32 cellular contexts compared by ENCODE assay signal in the genomic region with DNA sequence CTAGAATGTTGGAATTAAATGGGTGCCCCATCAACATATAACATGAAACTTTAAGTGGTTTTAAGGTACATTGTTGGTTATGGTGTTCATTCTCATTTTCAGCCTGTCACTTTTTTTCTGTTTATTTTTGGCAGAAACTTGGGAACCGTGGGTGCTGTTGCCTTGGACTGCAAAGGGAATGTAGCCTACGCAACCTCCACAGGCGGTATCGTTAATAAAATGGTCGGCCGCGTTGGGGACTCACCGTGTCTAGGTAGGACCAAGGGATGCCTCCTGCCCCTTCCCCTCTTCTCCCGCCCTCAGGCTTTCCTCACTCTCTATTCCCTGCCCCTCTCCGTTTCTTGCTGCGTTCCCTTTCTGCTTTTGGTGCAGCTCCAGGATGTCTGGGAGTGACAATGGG. TPM values are rescaled to one million over a fixed set of nuclear protein-coding genes. Genes with fewer than 3 reads are reported as not detected.
"Had no signal": no experiment of that assay in that cellular context is flagged by ENCODE, and none has a peak within 500 bp of the region (broad histone marks: within the 10 kb centered on the region; RNA-seq: fewer than 3 reads in every experiment).

No MANE protein-coding gene starts in this region.

- H3K9me3 ChIP-seq: neutrophil, pancreas, psoas muscle, right lobe of liver, spleen, suprapubic skin, testis, tibial artery, transverse colon, vagina had no signal

- H3K27me3 ChIP-seq: neutrophil, pancreas, right lobe of liver, spleen, suprapubic skin, testis, tibial artery, transverse colon, vagina had no signal

- H3K4me3 ChIP-seq: pancreas, psoas muscle, right lobe of liver, skin epidermis, smooth muscle cell, spleen, suprapubic skin, testis, tibial artery, transverse colon, vagina had no signal

- H3K27ac ChIP-seq: neutrophil, pancreas, psoas muscle, right lobe of liver, skin epidermis, spleen, suprapubic skin, testis, tibial artery, transverse colon, vagina had no signal

- ATAC-seq: naive thymus-derived CD8-positive, alpha-beta T cell; natural killer cell treated with Interleukin-12 subunit alpha and Interleukin-12 subunit beta and Interleukin-15 and Interleukin-18, amount 100 ng/mL, for 72 hours; pancreas; psoas muscle; right cardiac atrium; right lobe of liver; stimulated activated memory B cell treated with anti-CD40 and anti-IgM and Interleukin-4, amounts not matched to agents 10 μg/mL and 1 μg/mL and 100 μg/mL, for 72 hours; stimulated activated naive CD8-positive, alpha-beta T cell treated with anti-CD3 and anti-CD28 coated beads, Interleukin-15, amount 100 ng/mL, for 72 hours; stimulated activated naive CD8-positive, alpha-beta T cell treated with anti-CD3 and anti-CD28 coated beads, Interleukin-15, Interleukin-2, amounts not matched to agents 100 U/mL and 50 U/mL, for 24 hours had no signal

- H3K4me1 ChIP-seq: pancreas, psoas muscle, right lobe of liver, testis, tibial artery, transverse colon had no signal

- H3K36me3 ChIP-seq: pancreas, right lobe of liver, suprapubic skin, tibial artery, transverse colon, vagina had no signal

- DNase-seq: naive thymus-derived CD8-positive, alpha-beta T cell; nephron progenitor cell; nucleus accumbens; pancreas; psoas muscle; right cardiac atrium; right lobe of liver; spleen; stimulated activated CD4-positive, alpha-beta T cell treated with anti-CD3 and anti-CD28 coated beads, Interleukin-12 subunit alpha, Interleukin-12 subunit beta, amount 100 ng/mL, for 4 hours; stimulated activated CD4-positive, alpha-beta T cell treated with anti-CD3 and anti-CD28 coated beads, Interleukin-1b, Interleukin-23, amount 100 ng/mL, for 48 hours; stimulated activated CD4-positive, alpha-beta T cell treated with anti-CD3 and anti-CD28 coated beads, Interleukin-4, amount 100 ng/mL, for 1 hour; stimulated activated CD4-positive, alpha-beta T cell treated with anti-CD3 and anti-CD28 coated beads, Interleukin-4, amount 100 ng/mL, for 4 hours; stimulated activated CD8-positive, alpha-beta memory T cell treated with anti-CD3 and anti-CD28 coated beads, Interleukin-4, amount 100 ng/mL, for 48 hours; stimulated activated naive CD4-positive, alpha-beta T cell; stimulated activated naive CD8-positive, alpha-beta T cell treated with anti-CD3 and anti-CD28 coated beads, Interleukin-15, amount 100 ng/mL, for 72 hours; stimulated activated naive CD8-positive, alpha-beta T cell treated with anti-CD3 and anti-CD28 coated beads, Interleukin-15, Interleukin-2, amounts not matched to agents 100 U/mL and 50 U/mL, for 24 hours; substantia nigra; testis; transverse colon had no signal

RNA-seq across cellular contexts. Expression of a gene that starts 29.8 kb away (rescaled TPM):
- total RNA-seq: naive thymus-derived CD8-positive, alpha-beta T cell; natural killer cell treated with Interleukin-12 subunit alpha and Interleukin-12 subunit beta and Interleukin-15 and Interleukin-18, amount 100 ng/mL, for 72 hours; neural crest cell; omental fat pad; osteocyte; psoas muscle; renal cortical epithelial cell; right cardiac atrium; right lobe of liver; smooth muscle cell; spleen; suprapubic skin; testis; transverse colon; ureter; vagina had no signal
